Comparison of ENCODE assay signal across 1 cellular context in the genomic region with DNA sequence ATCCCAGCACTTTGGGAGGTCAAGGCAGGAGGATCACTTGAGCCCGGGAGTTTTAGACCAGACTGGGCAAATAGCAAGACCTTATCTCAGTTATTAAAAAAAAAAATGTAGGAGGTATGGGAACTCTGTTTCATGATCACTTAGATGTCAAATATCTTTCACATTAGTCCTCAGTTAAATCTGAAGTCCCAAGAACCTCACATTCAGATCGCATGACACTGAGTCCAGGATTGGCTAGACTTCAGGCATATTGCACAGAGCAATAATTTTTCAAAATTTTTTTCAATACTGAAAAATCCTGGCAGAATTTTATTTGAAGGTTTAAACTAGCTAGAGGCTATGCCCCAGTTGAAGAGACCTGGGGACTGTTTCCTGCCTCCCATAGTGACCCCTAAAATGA.
TF ChIP-seq lines count a peak whose summit lies in the region.

No MANE protein-coding gene starts in this region.

TF ChIP-seq in IMR-90, 13 proteins besides CTCF, POLR2A, EP300 and RAD21 (continued from another document):
- TF ChIP-seq ELK1 (IDR thresholded peaks at IDR 0.05; ENCODE audit: borderline replicate concordance, low read depth, low read length), result no peak
- TF ChIP-seq USF2 (IDR thresholded peaks at IDR 0.05; ENCODE audit: low read depth, low read length), result no peak
- no peak for TF ChIP-seq FOS (IDR thresholded peaks at IDR 0.05; ENCODE audit: low read depth, low read length)
- TF ChIP-seq BHLHE40 (IDR thresholded peaks at IDR 0.05; ENCODE audit: low read depth, low read length), result no peak
- TF ChIP-seq MXI1 (IDR thresholded peaks at IDR 0.05; ENCODE audit: borderline replicate concordance, low read depth, low read length), result no peak
- no peak for TF ChIP-seq MAFK (IDR thresholded peaks at IDR 0.05; ENCODE audit: low read depth, low read length)
